ENCODE assay signal across 16 cellular contexts in genomic region chr9:37617837-37618236, GRCh38. TPM values are rescaled to one million over a fixed set of nuclear protein-coding genes. Genes with fewer than 3 reads are reported as not detected.
DNase-seq lines count a peak whose midpoint lies in the region; ATAC-seq lines count a peak whose summit lies in the region.
"Had no signal": no experiment of that assay in that cellular context is flagged by ENCODE, and none has a peak within 500 bp of the region (broad histone marks: within the 10 kb centered on the region; RNA-seq: fewer than 3 reads in every experiment).

No MANE protein-coding gene starts in this region.

- no peak overlapping the region for H3K4me3 Mint-ChIP-seq in CD8-positive, alpha-beta memory T cell

- H3K27ac ChIP-seq in SJCRH30, result peak overlapping the region; percentile 13; the same call in 1 of the 2 replicates
- H3K27ac ChIP-seq in aorta (ENCODE audit: low read depth in 1 of 2, low read length in 2 of 2), result no peak overlapping the region
- no peak overlapping the region for H3K27ac ChIP-seq in CD8-positive, alpha-beta memory T cell (ENCODE audit: low read depth, low read length)
- H3K27ac ChIP-seq: HL-60, left ventricle myocardium inferior, upper lobe of right lung had no signal

- no peaks in the 10 kb centered on the region for H3K36me3 ChIP-seq in SJCRH30
- no peaks in the 10 kb centered on the region for H3K36me3 ChIP-seq in aorta (ENCODE audit: control insufficient read depth in 1 of 2, insufficient read depth in 2 of 2, low read length in 1 of 2)
- H3K36me3 ChIP-seq in CD8-positive, alpha-beta memory T cell (ENCODE audit: insufficient read depth, low read length), result no peaks in the 10 kb centered on the region
- no peaks in the 10 kb centered on the region for H3K36me3 ChIP-seq in H7 (replicated peaks; ENCODE audit: control insufficient read depth, insufficient read depth, low read length)
- H3K36me3 ChIP-seq: left ventricle myocardium inferior, upper lobe of right lung had no signal

- 36 to 41% methylated on average over 4 of the region's 4 CpGs for WGBS in aorta, 2 donors

- H3K27ac Mint-ChIP-seq in CD8-positive, alpha-beta memory T cell, result no peak overlapping the region

- H3K36me3 Mint-ChIP-seq in CD8-positive, alpha-beta memory T cell, result no peaks in the 10 kb centered on the region

- H3K4me1 ChIP-seq in SJCRH30 (peaks cover 53% of the 10 kb centered on the region), aorta (ENCODE audit: control insufficient read depth in 1 of 2, insufficient read depth in 2 of 2, low read length in 2 of 2) (no peaks in the 10 kb centered on the region)
- H3K4me1 ChIP-seq in CD8-positive, alpha-beta memory T cell (ENCODE audit: insufficient read depth, low read length), result no peaks in the 10 kb centered on the region
- H3K4me1 ChIP-seq: left ventricle myocardium inferior, upper lobe of right lung had no signal

- intact Hi-C loops in aorta (cut with DNase I), result no loop called here

- DNase-seq in AG08395 (ENCODE audit: low spot score) (peak; percentile 79), HS-27A (ENCODE audit: low read depth) (peak; percentile 36), SJCRH30 (peak; percentile 57 to 59), iPS-NIHi11 (ENCODE audit: low spot score) (peak; percentile 21), aorta (no peak), H7 (no peak)
- no peak for DNase-seq in CD8-positive, alpha-beta memory T cell
- DNase-seq: AML-193, left ventricle myocardium inferior, MM.1S, occipital lobe, SHP77, upper lobe of right lung had no signal

- POLR2A ChIA-PET in CD8-positive, alpha-beta memory T cell (lab: Charles Lee), result no interaction called here

- no peaks in the 10 kb centered on the region for H3K9me3 ChIP-seq in SJCRH30 (replicated peaks)
- H3K9me3 ChIP-seq in aorta (ENCODE audit: control insufficient read depth, low read length), result no peaks in the 10 kb centered on the region
- H3K9me3 ChIP-seq in CD8-positive, alpha-beta memory T cell (ENCODE audit: low read length), result no peaks in the 10 kb centered on the region
- H3K9me3 ChIP-seq: left ventricle myocardium inferior, upper lobe of right lung had no signal

- H3K9me3 Mint-ChIP-seq in CD8-positive, alpha-beta memory T cell, result no peaks in the 10 kb centered on the region

- no peaks in the 10 kb centered on the region for H3K4me1 Mint-ChIP-seq in CD8-positive, alpha-beta memory T cell

- ATAC-seq in GM18907 (IDR thresholded peaks at IDR 0.05; ENCODE audit: unreplicated experiment), result no peak
- no peak for ATAC-seq in aorta (ENCODE audit: low FRiP score)
- ATAC-seq: upper lobe of right lung had no signal

- H3K27me3 ChIP-seq in SJCRH30, result no peaks in the 10 kb centered on the region
- H3K27me3 ChIP-seq in aorta (ENCODE audit: control insufficient read depth in 1 of 2, insufficient read depth in 2 of 2, low read length in 1 of 2), result no peaks in the 10 kb centered on the region
- H3K27me3 ChIP-seq in CD8-positive, alpha-beta memory T cell (ENCODE audit: insufficient read depth, low read length, poor library complexity, severe bottlenecking), result no peaks in the 10 kb centered on the region
- H3K27me3 ChIP-seq in H7 (ENCODE audit: control insufficient read depth, insufficient read depth, low read length), result no peaks in the 10 kb centered on the region

- CTCF ChIA-PET in CD8-positive, alpha-beta memory T cell (lab: Charles Lee), result no interaction called here

- H3K27me3 Mint-ChIP-seq in CD8-positive, alpha-beta memory T cell, result peaks cover 8 to 19% of the 10 kb centered on the region in 2 donors

- H3K4me3 ChIP-seq in SJCRH30 (no peak overlapping the region), aorta (ENCODE audit: low read length in 2 of 2) (no peak overlapping the region), H7 (ENCODE audit: insufficient read depth, low read depth, low read length) (no peak overlapping the region)
- no peak overlapping the region for H3K4me3 ChIP-seq in CD8-positive, alpha-beta memory T cell (ENCODE audit: low read length)
- H3K4me3 ChIP-seq: left ventricle myocardium inferior, upper lobe of right lung had no signal

RNA-seq across cellular contexts. Expression of gene TOMM5, which starts 25.4 kb away (rescaled TPM):
- total RNA-seq in SJCRH30 (2014; rRNA removed; shearing (Covaris generic)), result 396 and 418 TPM in 2 replicates
- 10 to 100 TPM; 39.8 to 52.1 TPM for total RNA-seq in aorta
- polyA plus RNA-seq in aorta, result 100 to 1,000 TPM in 1 of 2 donors, 10 to 100 TPM in 1; 75.2 to 171 TPM
- 100 to 1,000 TPM; 222 to 227 TPM for total RNA-seq in CD8-positive, alpha-beta memory T cell
- polyA plus RNA-seq in CD8-positive, alpha-beta memory T cell, result 200 TPM
- total RNA-seq in H7 (2014; rRNA removed; shearing (Covaris generic)), result 157 and 164 TPM in 2 replicates

RNA-seq across cellular contexts. Expression of gene FRMPD1, which starts 32.9 kb away (rescaled TPM):
- total RNA-seq in SJCRH30 (2014; rRNA removed; shearing (Covaris generic)), result 6.5 and 6.6 TPM in 2 replicates
- under 1 TPM in 1 of 2 donors, not detected in 1; 0.06 TPM for total RNA-seq in aorta
- not detected for polyA plus RNA-seq in aorta
- not detected for total RNA-seq in CD8-positive, alpha-beta memory T cell
- polyA plus RNA-seq in CD8-positive, alpha-beta memory T cell, result not detected
- total RNA-seq in H7 (2014; rRNA removed; shearing (Covaris generic)), result 0.03 TPM in 1 of 2 replicates, not detected in the other
- total RNA-seq: glomerular endothelial cell, upper lobe of right lung had no signal

RNA-seq across cellular contexts. Expression of gene FBXO10, which starts 41.7 kb away (rescaled TPM):
- total RNA-seq in SJCRH30 (2014; rRNA removed; shearing (Covaris generic)), result 31.3 and 32.2 TPM in 2 replicates
- total RNA-seq in aorta, result 1 to 10 TPM; 6.2 to 7.8 TPM
- 1 to 10 TPM in 1 of 2 donors, under 1 TPM in 1; 0.38 to 7.4 TPM for polyA plus RNA-seq in aorta
- total RNA-seq in CD8-positive, alpha-beta memory T cell, result 1 to 10 TPM; 2.3 to 2.8 TPM
- polyA plus RNA-seq in CD8-positive, alpha-beta memory T cell, result 0.82 TPM
- 13.3 and 17.4 TPM in 2 replicates for total RNA-seq in H7 (2014; rRNA removed; shearing (Covaris generic))

Comparison
In these comparisons a context has a peak if more than half of its experiments do, and no peak if none do; other contexts are left out.
1. DNase-seq: peak in AG08395 (single experiment), HS-27A (single experiment), SJCRH30 (2 of 2) and iPS-NIHi11 (single experiment); none in aorta (0 of 2), CD8-positive, alpha-beta memory T cell (0 of 5) and H7 (single experiment).